In the genomic region with DNA sequence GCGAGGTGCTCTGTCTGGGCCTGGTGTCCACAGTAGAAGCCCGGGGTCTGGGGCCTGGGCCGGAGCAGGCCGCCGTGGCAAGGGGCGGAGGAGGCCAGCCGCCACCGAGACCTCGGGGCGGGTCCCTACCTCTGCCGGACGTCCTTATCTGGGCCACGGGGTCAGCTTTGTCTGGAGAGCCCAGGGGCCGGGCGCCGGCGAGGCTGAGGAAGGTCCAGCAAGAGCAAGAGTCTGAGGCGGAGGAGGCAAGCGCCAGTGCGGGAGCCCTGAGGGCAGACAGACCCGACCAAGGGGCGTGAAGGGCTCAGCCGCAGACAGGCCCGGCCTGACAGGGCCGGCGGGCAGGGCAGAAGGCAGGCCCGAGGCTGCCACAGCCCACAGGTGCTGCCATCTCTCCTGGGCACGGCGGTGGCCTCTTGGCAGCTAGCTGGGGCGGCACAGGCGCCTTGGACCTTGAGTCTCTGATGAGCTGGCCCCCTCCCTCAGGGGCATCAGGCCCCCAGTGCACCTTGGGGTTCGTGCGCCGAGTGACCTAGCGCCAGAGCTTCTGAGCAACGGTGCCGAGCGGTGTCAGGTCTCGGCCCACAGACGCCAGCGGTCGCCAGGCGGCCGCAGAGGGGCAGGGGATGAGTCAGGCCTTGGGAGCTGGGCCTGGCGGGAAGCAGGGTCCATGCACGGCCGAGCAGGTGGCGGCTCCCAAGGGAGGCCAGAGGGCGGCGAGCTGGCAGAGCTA, we compare ENCODE assay signal across 2 cellular contexts.
TF ChIP-seq lines count a peak whose summit lies in the region.

No MANE protein-coding gene starts in this region.

TF ChIP-seq in SK-N-SH, 30 proteins besides CTCF, POLR2A, EP300 and RAD21:
- TF ChIP-seq ELF1 (IDR thresholded peaks at IDR 0.05) = no peak
- TF ChIP-seq PBX3 (IDR thresholded peaks at IDR 0.05) = no peak
- TF ChIP-seq USF2 (IDR thresholded peaks at IDR 0.05; ENCODE audit: borderline replicate concordance, low read depth, low read length) = no peak
- TF ChIP-seq GATA2 (CRISPR knock-in tag; IDR thresholded peaks at IDR 0.05) = no peak
- no peak for TF ChIP-seq JUND (IDR thresholded peaks at IDR 0.05)
- no peak for TF ChIP-seq POLR2AphosphoS5 (IDR thresholded peaks at IDR 0.05; ENCODE audit: low read depth, low read length)
- TF ChIP-seq FOSL2 (IDR thresholded peaks at IDR 0.05; ENCODE audit: borderline replicate concordance, low read depth) = no peak
- no peak for TF ChIP-seq MEF2A (IDR thresholded peaks at IDR 0.05; ENCODE audit: borderline replicate concordance, low read depth)
- no peak for TF ChIP-seq GABPA (IDR thresholded peaks at IDR 0.05; ENCODE audit: low read depth)
- TF ChIP-seq, protein P1, sequence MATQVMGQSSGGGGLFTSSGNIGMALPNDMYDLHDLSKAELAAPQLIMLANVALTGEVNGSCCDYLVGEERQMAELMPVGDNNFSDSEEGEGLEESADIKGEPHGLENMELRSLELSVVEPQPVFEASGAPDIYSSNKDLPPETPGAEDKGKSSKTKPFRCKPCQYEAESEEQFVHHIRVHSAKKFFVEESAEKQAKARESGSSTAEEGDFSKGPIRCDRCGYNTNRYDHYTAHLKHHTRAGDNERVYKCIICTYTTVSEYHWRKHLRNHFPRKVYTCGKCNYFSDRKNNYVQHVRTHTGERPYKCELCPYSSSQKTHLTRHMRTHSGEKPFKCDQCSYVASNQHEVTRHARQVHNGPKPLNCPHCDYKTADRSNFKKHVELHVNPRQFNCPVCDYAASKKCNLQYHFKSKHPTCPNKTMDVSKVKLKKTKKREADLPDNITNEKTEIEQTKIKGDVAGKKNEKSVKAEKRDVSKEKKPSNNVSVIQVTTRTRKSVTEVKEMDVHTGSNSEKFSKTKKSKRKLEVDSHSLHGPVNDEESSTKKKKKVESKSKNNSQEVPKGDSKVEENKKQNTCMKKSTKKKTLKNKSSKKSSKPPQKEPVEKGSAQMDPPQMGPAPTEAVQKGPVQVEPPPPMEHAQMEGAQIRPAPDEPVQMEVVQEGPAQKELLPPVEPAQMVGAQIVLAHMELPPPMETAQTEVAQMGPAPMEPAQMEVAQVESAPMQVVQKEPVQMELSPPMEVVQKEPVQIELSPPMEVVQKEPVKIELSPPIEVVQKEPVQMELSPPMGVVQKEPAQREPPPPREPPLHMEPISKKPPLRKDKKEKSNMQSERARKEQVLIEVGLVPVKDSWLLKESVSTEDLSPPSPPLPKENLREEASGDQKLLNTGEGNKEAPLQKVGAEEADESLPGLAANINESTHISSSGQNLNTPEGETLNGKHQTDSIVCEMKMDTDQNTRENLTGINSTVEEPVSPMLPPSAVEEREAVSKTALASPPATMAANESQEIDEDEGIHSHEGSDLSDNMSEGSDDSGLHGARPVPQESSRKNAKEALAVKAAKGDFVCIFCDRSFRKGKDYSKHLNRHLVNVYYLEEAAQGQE (IDR thresholded peaks at IDR 0.05; ENCODE audit: low read depth, low read length) = no peak
- no peak for TF ChIP-seq RXRA (IDR thresholded peaks at IDR 0.05; ENCODE audit: borderline replicate concordance, low read depth)
- no peak for TF ChIP-seq FOXJ3 (CRISPR knock-in tag; IDR thresholded peaks at IDR 0.05)
- TF ChIP-seq YY1 (IDR thresholded peaks at IDR 0.05; ENCODE audit: low read depth) = no peak
- TF ChIP-seq MAX (IDR thresholded peaks at IDR 0.05; ENCODE audit: low read depth) = no peak

TF ChIP-seq in SK-N-SH treated with all-trans-retinoic acid at 6 μM for 48 hours, 23 proteins besides CTCF, POLR2A, EP300 and RAD21:
- TF ChIP-seq CSDC2 (CRISPR knock-in tag; IDR thresholded peaks at IDR 0.05) = no peak
- TF ChIP-seq GLIS3 (CRISPR knock-in tag; IDR thresholded peaks at IDR 0.05) = no peak
- no peak for TF ChIP-seq CSRNP3 (CRISPR knock-in tag; IDR thresholded peaks at IDR 0.05)
- no peak for TF ChIP-seq TOX (CRISPR knock-in tag; IDR thresholded peaks at IDR 0.05; ENCODE audit: borderline replicate concordance)
